In genomic region chr3:98406034-98406433, GRCh38 we compare ENCODE assay signal across 21 cellular contexts. TPM values are rescaled to one million over a fixed set of nuclear protein-coding genes. Genes with fewer than 3 reads are reported as not detected.
A peak's percentile ranks its signal among the peaks of the same experiment; 100 is the strongest.
DNase-seq lines count a peak whose midpoint lies in the region; ATAC-seq and TF ChIP-seq lines count a peak whose summit lies in the region.
"Had no signal": no experiment of that assay in that cellular context is flagged by ENCODE, and none has a peak within 500 bp of the region (broad histone marks: within the 10 kb centered on the region; RNA-seq: fewer than 3 reads in every experiment).

No MANE protein-coding gene starts in this region.

- H3K4me1 ChIP-seq in DOHH2 (ENCODE audit: control insufficient read depth, low read length) (peaks cover 13% of the 10 kb centered on the region), Karpas-422 (ENCODE audit: low read length) (no peaks in the 10 kb centered on the region; the same call in 1 of the 2 replicates), PC-9 (replicated peaks; ENCODE audit: insufficient read depth) (no peaks in the 10 kb centered on the region)

- H3K27me3 ChIP-seq in DOHH2 (ENCODE audit: control insufficient read depth, low read length) (no peaks in the 10 kb centered on the region), Karpas-422 (ENCODE audit: low read length) (no peaks in the 10 kb centered on the region), PC-9 (ENCODE audit: insufficient read depth, low read depth) (no peaks in the 10 kb centered on the region)

- H3K9me2 ChIP-seq in DOHH2 (replicated peaks; ENCODE audit: control insufficient read depth, low read length) (no peaks in the 10 kb centered on the region), Karpas-422 (replicated peaks; ENCODE audit: insufficient read depth, low read length) (no peaks in the 10 kb centered on the region), PC-9 (ENCODE audit: insufficient read depth) (no peaks in the 10 kb centered on the region)

- BruUV-seq in PC-9 (replicated peaks; lab: Mats Ljungman, UMichigan), result no TSS peak

- H3K9ac ChIP-seq in Karpas-422 (ENCODE audit: low read length), result no peak overlapping the region

- H4K20me1 ChIP-seq in DOHH2 (ENCODE audit: control insufficient read depth, insufficient read depth, low read depth, low read length), result no peaks in the 10 kb centered on the region
- H4K20me1 ChIP-seq in Karpas-422 (ENCODE audit: insufficient read depth, low read depth, low read length), result no peaks in the 10 kb centered on the region
- no peaks in the 10 kb centered on the region for H4K20me1 ChIP-seq in PC-9 (ENCODE audit: insufficient read depth)

- ATAC-seq in GM21515 (IDR thresholded peaks at IDR 0.05; ENCODE audit: unreplicated experiment) (peak; percentile 63), GM19328 (IDR thresholded peaks at IDR 0.05; ENCODE audit: unreplicated experiment) (no peak), HG03439 (IDR thresholded peaks at IDR 0.05; ENCODE audit: unreplicated experiment) (no peak)

- POLR2A ChIA-PET in PC-9 (lab: Charles Lee; ENCODE audit: unreplicated experiment), result no interaction called here

- intact Hi-C loops in PC-9 (cut with micrococcal nuclease; ENCODE audit: unreplicated experiment), result no loop called here

- H3K36me3 ChIP-seq in DOHH2 (ENCODE audit: control insufficient read depth, low read length) (no peaks in the 10 kb centered on the region), Karpas-422 (ENCODE audit: insufficient read depth, low read length) (no peaks in the 10 kb centered on the region), PC-9 (ENCODE audit: low read depth) (no peaks in the 10 kb centered on the region)

- H3K27ac ChIP-seq in DOHH2 (ENCODE audit: low read depth, low read length) (no peak overlapping the region), Karpas-422 (ENCODE audit: low read length) (no peak overlapping the region), PC-9 (no peak overlapping the region)
- H3K27ac ChIP-seq: C4-2B had no signal

- H2AFZ ChIP-seq in Karpas-422 (ENCODE audit: low read length), result no peak overlapping the region
- no peak overlapping the region for H2AFZ ChIP-seq in PC-9

- no peaks in the 10 kb centered on the region for H3K9me3 ChIP-seq in DOHH2 (ENCODE audit: control insufficient read depth, insufficient read depth, low read length)
- no peaks in the 10 kb centered on the region for H3K9me3 ChIP-seq in Karpas-422 (ENCODE audit: low read length)
- H3K9me3 ChIP-seq in PC-9 (ENCODE audit: insufficient read depth, low read depth), result peaks cover 17% of the 10 kb centered on the region; the same call in 1 of the 2 replicates

- no peaks in the 10 kb centered on the region for H3F3A ChIP-seq in DOHH2 (ENCODE audit: control insufficient read depth, insufficient read depth)
- no peaks in the 10 kb centered on the region for H3F3A ChIP-seq in PC-9 (ENCODE audit: insufficient read depth, low read depth)

- H3K4me2 ChIP-seq in DOHH2 (ENCODE audit: low read length), result peak overlapping the region; percentile 66
- no peak overlapping the region for H3K4me2 ChIP-seq in Karpas-422 (ENCODE audit: low read depth, low read length, poor library complexity, severe bottlenecking)
- H3K4me2 ChIP-seq in PC-9, result 0 out of 2 replicates have a peak overlapping the region, but pooled peaks have one; percentile 8

- CTCF ChIA-PET in PC-9 (lab: Charles Lee), result no interaction called here

- no peaks in the 10 kb centered on the region for H3K79me2 ChIP-seq in DOHH2 (ENCODE audit: control insufficient read depth, low read length)
- H3K79me2 ChIP-seq in Karpas-422 (ENCODE audit: low read length), result no peaks in the 10 kb centered on the region
- H3K79me2 ChIP-seq in PC-9 (ENCODE audit: low read depth), result no peaks in the 10 kb centered on the region

- 0 out of 2 replicates have a peak overlapping the region, but pooled peaks have one; percentile 35 for H3K4me3 ChIP-seq in DOHH2 (ENCODE audit: low read length)
- H3K4me3 ChIP-seq in Karpas-422 (ENCODE audit: low read length), result no peak overlapping the region
- H3K4me3 ChIP-seq in PC-9, result no peak overlapping the region

- DNase-seq in Karpas-422 (peak; percentile 42), PC-9 (no peak), DMS79 treated with DMSO at 0.1 percent for 48 hours (lab: John Stamatoyannopoulos, UW) (no peak)
- DNase-seq in activated effector memory CD4-positive, alpha-beta T cell treated with Interleukin-2 at 50 U/mL for 16 hours, result no peak
- DNase-seq: DMS 273 treated with DMSO at 0.1 percent for 48 hours, GOT3, IMR-90, Kasumi-1, NCI-H1436, NCI-H2029, NCI-H2171, NCI-H774, SHP77 treated with DMSO at 0.1 percent for 48 hours, T-helper 2 cell had no signal

- TF ChIP-seq CTCF in DOHH2 (IDR thresholded peaks at IDR 0.05; ENCODE audit: low read depth, low read length, poor library complexity, severe bottlenecking) (no peak), PC-9 (conservative IDR thresholded peaks at IDR 0.05) (no peak)

RNA-seq across cellular contexts. Expression of gene OR5K3, which starts 15.6 kb away (rescaled TPM):
- total RNA-seq in Karpas-422 (2014; rRNA removed; shearing (Covaris generic); ENCODE audit: low replicate concordance), result not detected in 2 replicates
- total RNA-seq in PC-9 (2021), result not detected in 2 replicates
- total RNA-seq: HT1080, IMR-90, NCI-H460 had no signal

RNA-seq across cellular contexts. Expression of gene OR5K4, which starts 52.4 kb away (rescaled TPM):
- not detected in 2 replicates for total RNA-seq in Karpas-422 (2014; rRNA removed; shearing (Covaris generic); ENCODE audit: low replicate concordance)
- total RNA-seq in PC-9 (2021), result not detected in 2 replicates
- total RNA-seq: HT1080, IMR-90, NCI-H460 had no signal

RNA-seq across cellular contexts. Expression of gene OR5K1, which starts 57.0 kb away (rescaled TPM):
- not detected in 2 replicates for total RNA-seq in Karpas-422 (2014; rRNA removed; shearing (Covaris generic); ENCODE audit: low replicate concordance)
- total RNA-seq in PC-9 (2021), result not detected in 2 replicates
- total RNA-seq: HT1080, IMR-90, NCI-H460 had no signal
